ENCODE assay signal across 11 cellular contexts in genomic region chr11:117833401-117833891, GRCh38. TPM values are rescaled to one million over a fixed set of nuclear protein-coding genes. Genes with fewer than 3 reads are reported as not detected.
A peak's percentile ranks its signal among the peaks of the same experiment; 100 is the strongest.
DNase-seq lines count a peak whose midpoint lies in the region; ATAC-seq and TF ChIP-seq lines count a peak whose summit lies in the region.
"Had no signal": no experiment of that assay in that cellular context is flagged by ENCODE, and none has a peak within 500 bp of the region (broad histone marks: within the 10 kb centered on the region; RNA-seq: fewer than 3 reads in every experiment).

No MANE protein-coding gene starts in this region.

- no peak for TF ChIP-seq CTCF in activated CD8-positive, alpha-beta T cell treated with anti-CD3 and anti-CD28 coated beads for 36 hours (IDR thresholded peaks at IDR 0.05)
- TF ChIP-seq CTCF in hepatocyte (IDR thresholded peaks at IDR 0.05; ENCODE audit: poor library complexity) (no peak), HFFc6 (IDR thresholded peaks at IDR 0.05) (no peak)

- no peaks in the 10 kb centered on the region for H4K20me1 ChIP-seq in hepatocyte (ENCODE audit: insufficient read depth, poor library complexity, severe bottlenecking)

- no peak overlapping the region for H3K27ac Mint-ChIP-seq in activated CD8-positive, alpha-beta T cell treated with anti-CD3 and anti-CD28 coated beads, Interleukin-2, amount 10 ng/mL, durations not matched to agents 7 days and 5 days
- no peak overlapping the region for H3K27ac Mint-ChIP-seq in activated CD8-positive, alpha-beta T cell treated with anti-CD3 and anti-CD28 coated beads for 36 hours
- H3K27ac Mint-ChIP-seq in stimulated activated effector memory CD8-positive, alpha-beta T cell treated with anti-CD3 and anti-CD28 coated beads, Interleukin-12 subunit alpha, Interleukin-12 subunit beta, amount 100 ng/mL, for 72 hours, result peak overlapping the region; percentile 58
- no peak overlapping the region for H3K27ac Mint-ChIP-seq in HFFc6

- peaks cover 5% of the 10 kb centered on the region for H3K27me3 Mint-ChIP-seq in activated CD8-positive, alpha-beta T cell treated with anti-CD3 and anti-CD28 coated beads, Interleukin-2, amount 10 ng/mL, durations not matched to agents 7 days and 5 days (ENCODE audit: low read depth)
- H3K27me3 Mint-ChIP-seq in activated CD8-positive, alpha-beta T cell treated with anti-CD3 and anti-CD28 coated beads for 36 hours, result peaks cover 1% of the 10 kb centered on the region
- peaks cover 49% of the 10 kb centered on the region for H3K27me3 Mint-ChIP-seq in HFFc6 (ENCODE audit: insufficient read depth)
- H3K27me3 Mint-ChIP-seq: stimulated activated naive CD8-positive, alpha-beta T cell treated with anti-CD3 and anti-CD28 coated beads, Interleukin-15, amount 100 ng/mL, for 72 hours had no signal

- peaks cover 26% of the 10 kb centered on the region for H3K4me1 ChIP-seq in hepatocyte (ENCODE audit: insufficient read depth)

- no peaks in the 10 kb centered on the region for H3K9me2 ChIP-seq in hepatocyte (replicated peaks; ENCODE audit: insufficient read depth)

- H3K36me3 ChIP-seq in hepatocyte (replicated peaks; ENCODE audit: insufficient read depth, low read depth), result no peaks in the 10 kb centered on the region

- H3K9me3 Mint-ChIP-seq in activated CD8-positive, alpha-beta T cell treated with anti-CD3 and anti-CD28 coated beads, Interleukin-2, amount 10 ng/mL, durations not matched to agents 7 days and 5 days (ENCODE audit: insufficient read depth), result no peaks in the 10 kb centered on the region
- no peaks in the 10 kb centered on the region for H3K9me3 Mint-ChIP-seq in activated CD8-positive, alpha-beta T cell treated with anti-CD3 and anti-CD28 coated beads for 36 hours
- H3K9me3 Mint-ChIP-seq in stimulated activated effector memory CD8-positive, alpha-beta T cell treated with anti-CD3 and anti-CD28 coated beads, Interleukin-12 subunit alpha, Interleukin-12 subunit beta, amount 100 ng/mL, for 72 hours, result no peaks in the 10 kb centered on the region
- H3K9me3 Mint-ChIP-seq in HFFc6, result no peaks in the 10 kb centered on the region
- H3K9me3 Mint-ChIP-seq: stimulated activated naive CD8-positive, alpha-beta T cell treated with anti-CD3 and anti-CD28 coated beads, Interleukin-15, amount 100 ng/mL, for 72 hours had no signal

- H3K4me2 ChIP-seq in hepatocyte, result no peak overlapping the region

- intact Hi-C loops in activated CD8-positive, alpha-beta T cell treated with anti-CD3 and anti-CD28 coated beads for 36 hours (cut with micrococcal nuclease), result no loop called here

- no peaks in the 10 kb centered on the region for H3K9me3 ChIP-seq in hepatocyte (ENCODE audit: low read depth)

- H3K36me3 Mint-ChIP-seq in activated CD8-positive, alpha-beta T cell treated with anti-CD3 and anti-CD28 coated beads, Interleukin-2, amount 10 ng/mL, durations not matched to agents 7 days and 5 days (ENCODE audit: low read depth), result no peaks in the 10 kb centered on the region
- no peaks in the 10 kb centered on the region for H3K36me3 Mint-ChIP-seq in activated CD8-positive, alpha-beta T cell treated with anti-CD3 and anti-CD28 coated beads for 36 hours (ENCODE audit: low read depth)
- H3K36me3 Mint-ChIP-seq in stimulated activated effector memory CD8-positive, alpha-beta T cell treated with anti-CD3 and anti-CD28 coated beads, Interleukin-12 subunit alpha, Interleukin-12 subunit beta, amount 100 ng/mL, for 72 hours, result no peaks in the 10 kb centered on the region
- no peaks in the 10 kb centered on the region for H3K36me3 Mint-ChIP-seq in HFFc6 (ENCODE audit: low read depth)

- peak; percentile 10 for DNase-seq in activated CD8-positive, alpha-beta T cell treated with anti-CD3 and anti-CD28 coated beads, Interleukin-2, amount 10 ng/mL, durations not matched to agents 7 days and 5 days
- no peak for DNase-seq in activated CD8-positive, alpha-beta T cell treated with anti-CD3 and anti-CD28 coated beads for 36 hours
- DNase-seq in NCI-H446 treated with DMSO at 0.1 percent for 48 hours (lab: John Stamatoyannopoulos, UW), result peak; percentile 34
- DNase-seq in hepatocyte (ENCODE audit: low spot score), result peak; percentile 87
- no peak for DNase-seq in stimulated activated effector memory CD8-positive, alpha-beta T cell treated with anti-CD3 and anti-CD28 coated beads, Interleukin-12 subunit alpha, Interleukin-12 subunit beta, amount 100 ng/mL, for 72 hours (ENCODE audit: low spot score in 2 of 2)
- DNase-seq in HFFc6, result no peak
- DNase-seq: hypothalamus; stimulated activated naive CD8-positive, alpha-beta T cell treated with anti-CD3 and anti-CD28 coated beads, Interleukin-15, amount 100 ng/mL, for 72 hours had no signal

- H3K79me2 ChIP-seq in hepatocyte, result no peaks in the 10 kb centered on the region

- POLR2A ChIA-PET in activated CD8-positive, alpha-beta T cell treated with anti-CD3 and anti-CD28 coated beads, Interleukin-2, amount 10 ng/mL, durations not matched to agents 7 days and 5 days (lab: Charles Lee), result interaction anchor here (1.4 kb wide), 1 partner anchor 19 kb away, joined by 3 read pairs; no protein-coding TSS in a partner anchor
- POLR2A ChIA-PET in activated CD8-positive, alpha-beta T cell treated with anti-CD3 and anti-CD28 coated beads for 36 hours (lab: Charles Lee), result interaction anchor here (0.9 to 1.4 kb wide), 2 partner anchors 9 to 213 kb away, joined by 3 to 4 read pairs; partner anchors contain the start of gene FXYD2

- H3K4me3 Mint-ChIP-seq in activated CD8-positive, alpha-beta T cell treated with anti-CD3 and anti-CD28 coated beads, Interleukin-2, amount 10 ng/mL, durations not matched to agents 7 days and 5 days, result no peak overlapping the region
- H3K4me3 Mint-ChIP-seq in activated CD8-positive, alpha-beta T cell treated with anti-CD3 and anti-CD28 coated beads for 36 hours, result no peak overlapping the region
- no peak overlapping the region for H3K4me3 Mint-ChIP-seq in stimulated activated effector memory CD8-positive, alpha-beta T cell treated with anti-CD3 and anti-CD28 coated beads, Interleukin-12 subunit alpha, Interleukin-12 subunit beta, amount 100 ng/mL, for 72 hours
- H3K4me3 Mint-ChIP-seq in HFFc6, result no peak overlapping the region
- H3K4me3 Mint-ChIP-seq: stimulated activated naive CD8-positive, alpha-beta T cell treated with anti-CD3 and anti-CD28 coated beads, Interleukin-15, amount 100 ng/mL, for 72 hours had no signal

- no peak overlapping the region for H3K4me3 ChIP-seq in hepatocyte

- WGBS in hepatocyte (ENCODE audit: low lambda C conversion rate, missing lambda C conversion rate), result 33% methylated on average over 7 of the region's 7 CpGs

- peaks cover 58% of the 10 kb centered on the region for H3K4me1 Mint-ChIP-seq in activated CD8-positive, alpha-beta T cell treated with anti-CD3 and anti-CD28 coated beads, Interleukin-2, amount 10 ng/mL, durations not matched to agents 7 days and 5 days (ENCODE audit: low read depth)
- peaks cover 33% of the 10 kb centered on the region for H3K4me1 Mint-ChIP-seq in activated CD8-positive, alpha-beta T cell treated with anti-CD3 and anti-CD28 coated beads for 36 hours (ENCODE audit: low read depth)
- H3K4me1 Mint-ChIP-seq in stimulated activated effector memory CD8-positive, alpha-beta T cell treated with anti-CD3 and anti-CD28 coated beads, Interleukin-12 subunit alpha, Interleukin-12 subunit beta, amount 100 ng/mL, for 72 hours, result peaks cover 56% of the 10 kb centered on the region
- H3K4me1 Mint-ChIP-seq in HFFc6 (ENCODE audit: low read depth), result no peaks in the 10 kb centered on the region

- no peak for ATAC-seq in activated CD8-positive, alpha-beta T cell treated with anti-CD3 and anti-CD28 coated beads, Interleukin-2, amount 10 ng/mL, durations not matched to agents 7 days and 5 days
- no peak for ATAC-seq in activated CD8-positive, alpha-beta T cell treated with anti-CD3 and anti-CD28 coated beads for 36 hours
- no peak for ATAC-seq in stimulated activated effector memory CD8-positive, alpha-beta T cell treated with anti-CD3 and anti-CD28 coated beads, Interleukin-12 subunit alpha, Interleukin-12 subunit beta, amount 100 ng/mL, for 72 hours
- ATAC-seq in GM21390 (IDR thresholded peaks at IDR 0.05; ENCODE audit: unreplicated experiment), result no peak
- ATAC-seq in HG03439 (IDR thresholded peaks at IDR 0.05; ENCODE audit: unreplicated experiment), result no peak
- ATAC-seq: stimulated activated naive CD8-positive, alpha-beta T cell treated with anti-CD3 and anti-CD28 coated beads, Interleukin-15, amount 100 ng/mL, for 72 hours had no signal

- H3K27me3 ChIP-seq in hepatocyte, result no peaks in the 10 kb centered on the region

- peak overlapping the region; percentile 92 for H3K27ac ChIP-seq in hepatocyte

- H2AFZ ChIP-seq in hepatocyte, result no peak overlapping the region

- CTCF ChIA-PET in activated CD8-positive, alpha-beta T cell treated with anti-CD3 and anti-CD28 coated beads, Interleukin-2, amount 10 ng/mL, durations not matched to agents 7 days and 5 days (lab: Charles Lee), result interaction anchor here (0.7 to 10.1 kb wide), 8 partner anchors 10 to 220 kb away, joined by 3 to 104 read pairs (median 19); partner anchors contain the start of gene FXYD2
- CTCF ChIA-PET in activated CD8-positive, alpha-beta T cell treated with anti-CD3 and anti-CD28 coated beads for 36 hours (lab: Charles Lee), result interaction anchor here (1.8 to 8.8 kb wide), 6 partner anchors 10 to 220 kb away, joined by 5 to 50 read pairs (median 24); no protein-coding TSS in a partner anchor

RNA-seq across cellular contexts. Expression of gene FXYD2, which starts 8.9 kb away (rescaled TPM):
- total RNA-seq in activated CD8-positive, alpha-beta T cell treated with anti-CD3 and anti-CD28 coated beads, Interleukin-2, amount 10 ng/mL, durations not matched to agents 7 days and 5 days, result 10 to 100 TPM; 22.5 to 24.3 TPM
- total RNA-seq in activated CD8-positive, alpha-beta T cell treated with anti-CD3 and anti-CD28 coated beads for 36 hours, result 1 to 10 TPM; 6.7 to 7.2 TPM
- 72.7 and 100 TPM in 2 replicates for total RNA-seq in hepatocyte
- 93.8 and 97.7 TPM in 2 replicates for polyA plus RNA-seq in hepatocyte
- under 1 TPM in 1 of 6 experiments, not detected in 5; 0.40 TPM for total RNA-seq in HFFc6 (2021; fragmentation: NEBNext Ultra II Directional; extraction: Animal tissue kit (Norgen Biotek cat#: 25700))
- polyA plus RNA-seq: AG04450 had no signal

RNA-seq across cellular contexts. Expression of gene DSCAML1, which starts 36.4 kb away (rescaled TPM):
- under 1 TPM; 0.16 to 0.37 TPM for total RNA-seq in activated CD8-positive, alpha-beta T cell treated with anti-CD3 and anti-CD28 coated beads, Interleukin-2, amount 10 ng/mL, durations not matched to agents 7 days and 5 days
- under 1 TPM; 0.13 to 0.29 TPM for total RNA-seq in activated CD8-positive, alpha-beta T cell treated with anti-CD3 and anti-CD28 coated beads for 36 hours
- 2.6 and 3.2 TPM in 2 replicates for total RNA-seq in hepatocyte
- polyA plus RNA-seq in hepatocyte, result 0.46 and 1.1 TPM in 2 replicates
- not detected for total RNA-seq in HFFc6 (2021; fragmentation: NEBNext Ultra II Directional; extraction: Animal tissue kit (Norgen Biotek cat#: 25700))
- polyA plus RNA-seq: AG04450 had no signal

RNA-seq across cellular contexts. Expression of gene FXYD6, which starts 43.0 kb away (rescaled TPM):
- total RNA-seq in activated CD8-positive, alpha-beta T cell treated with anti-CD3 and anti-CD28 coated beads, Interleukin-2, amount 10 ng/mL, durations not matched to agents 7 days and 5 days, result under 1 TPM in 1 of 2 experiments, not detected in 1; 0.24 TPM
- not detected for total RNA-seq in activated CD8-positive, alpha-beta T cell treated with anti-CD3 and anti-CD28 coated beads for 36 hours
- total RNA-seq in hepatocyte, result 19.5 and 28.3 TPM in 2 replicates
- polyA plus RNA-seq in hepatocyte, result 56.9 and 68.2 TPM in 2 replicates
- total RNA-seq in HFFc6 (2021; fragmentation: NEBNext Ultra II Directional; extraction: Animal tissue kit (Norgen Biotek cat#: 25700)), result not detected

Comparison
In these comparisons a context has a peak if more than half of its experiments do, and no peak if none do; other contexts are left out.
1. DNase-seq: peak in activated CD8-positive, alpha-beta T cell treated with anti-CD3 and anti-CD28 coated beads, Interleukin-2, amount 10 ng/mL, durations not matched to agents 7 days and 5 days (single experiment), NCI-H446 treated with DMSO at 0.1 percent for 48 hours (single experiment) and hepatocyte (single experiment); none in activated CD8-positive, alpha-beta T cell treated with anti-CD3 and anti-CD28 coated beads for 36 hours (single experiment), stimulated activated effector memory CD8-positive, alpha-beta T cell treated with anti-CD3 and anti-CD28 coated beads, Interleukin-12 subunit alpha, Interleukin-12 subunit beta, amount 100 ng/mL, for 72 hours (0 of 2) and HFFc6 (single experiment).
2. RNA of gene FXYD2, which starts 8.9 kb away (total RNA-seq): 72.7 to 100 TPM in hepatocyte, 22.5 to 24.3 TPM in activated CD8-positive, alpha-beta T cell treated with anti-CD3 and anti-CD28 coated beads, Interleukin-2, amount 10 ng/mL, durations not matched to agents 7 days and 5 days and 6.7 to 7.2 TPM in activated CD8-positive, alpha-beta T cell treated with anti-CD3 and anti-CD28 coated beads for 36 hours; 0.40 TPM in HFFc6; every median in the first group is over 4 times any median in the second.
3. RNA of gene FXYD6, which starts 43.0 kb away (total RNA-seq): 19.5 to 28.3 TPM in hepatocyte; 0.24 TPM in activated CD8-positive, alpha-beta T cell treated with anti-CD3 and anti-CD28 coated beads, Interleukin-2, amount 10 ng/mL, durations not matched to agents 7 days and 5 days, not detected in activated CD8-positive, alpha-beta T cell treated with anti-CD3 and anti-CD28 coated beads for 36 hours and not detected in HFFc6; every median in the first group is over 10 times any median in the second.